8 cellular contexts compared by ENCODE assay signal in the genomic region with DNA sequence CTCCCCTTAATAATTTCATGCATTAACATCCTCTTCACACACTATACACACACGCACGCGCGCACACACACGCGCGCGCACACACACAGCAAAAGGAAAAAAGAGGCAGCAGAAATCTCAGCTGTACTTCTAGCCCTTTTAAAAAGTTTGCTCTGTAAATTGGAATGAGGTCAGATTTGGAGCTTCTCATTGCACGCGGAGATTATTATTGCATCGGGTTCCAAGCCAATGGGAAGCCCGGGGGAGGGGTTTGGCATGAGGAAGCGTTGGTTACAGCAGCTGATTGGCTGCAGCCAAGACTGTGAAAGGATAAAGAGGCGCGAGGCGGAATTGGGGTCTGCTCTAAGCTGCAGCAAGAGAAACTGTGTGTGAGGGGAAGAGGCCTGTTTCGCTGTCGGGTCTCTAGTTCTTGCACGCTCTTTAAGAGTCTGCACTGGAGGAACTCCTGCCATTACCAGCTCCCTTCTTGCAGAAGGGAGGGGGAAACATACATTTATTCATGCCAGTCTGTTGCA. TPM values are rescaled to one million over a fixed set of nuclear protein-coding genes. Genes with fewer than 3 reads are reported as not detected.
DNase-seq lines count a peak whose midpoint lies in the region; ATAC-seq and TF ChIP-seq lines count a peak whose summit lies in the region.

A gene (plus strand): TSS at position 340 of the 515 bp plus-strand sequence. CDS start 784 bp downstream, outside the sequence.

- no peaks in the 10 kb centered on the region for H3K9me3 Mint-ChIP-seq in IgD-negative memory B cell
- H3K9me3 Mint-ChIP-seq in activated T-cell treated with anti-CD3 and anti-CD28 coated beads, Interleukin-2, amount 50 U/mL, for 24 hours = no peaks in the 10 kb centered on the region

- peaks cover 15% of the 10 kb centered on the region for H4K20me1 ChIP-seq in OCI-LY3 (ENCODE audit: insufficient read depth, low read length)

- H3K36me3 Mint-ChIP-seq in IgD-negative memory B cell = peaks cover 2% of the 10 kb centered on the region
- H3K36me3 Mint-ChIP-seq in activated T-cell treated with anti-CD3 and anti-CD28 coated beads, Interleukin-2, amount 50 U/mL, for 24 hours (ENCODE audit: low read depth) = no peaks in the 10 kb centered on the region

- H3K27me3 ChIP-seq in OCI-LY3 (ENCODE audit: low read depth, low read length) (no peaks in the 10 kb centered on the region), mucosa of stomach (ENCODE audit: control insufficient read depth, insufficient read depth, low read length) (no peaks in the 10 kb centered on the region)

- H3K27me3 Mint-ChIP-seq in IgD-negative memory B cell = peaks cover 16% of the 10 kb centered on the region
- H3K27me3 Mint-ChIP-seq in activated T-cell treated with anti-CD3 and anti-CD28 coated beads, Interleukin-2, amount 50 U/mL, for 24 hours = peaks cover 57% of the 10 kb centered on the region

- H3K4me1 Mint-ChIP-seq in IgD-negative memory B cell = peaks cover 9 to 14% (median 10%) of the 10 kb centered on the region in 3 donors
- peaks cover 25% of the 10 kb centered on the region for H3K4me1 Mint-ChIP-seq in activated T-cell treated with anti-CD3 and anti-CD28 coated beads, Interleukin-2, amount 50 U/mL, for 24 hours (ENCODE audit: low read depth)

- H3K27ac Mint-ChIP-seq in IgD-negative memory B cell = peak within 1 kb of the TSS; percentile 50 to 76 (median 75)
- H3K27ac Mint-ChIP-seq in activated T-cell treated with anti-CD3 and anti-CD28 coated beads, Interleukin-2, amount 50 U/mL, for 24 hours = peak within 1 kb of the TSS; percentile 83

- H3K9me3 ChIP-seq in OCI-LY3 (ENCODE audit: insufficient read depth, low read length) = no peaks in the 10 kb centered on the region
- H3K9me3 ChIP-seq in mucosa of stomach (ENCODE audit: control insufficient read depth, low read length) = no peaks in the 10 kb centered on the region

- H3K4me1 ChIP-seq in OCI-LY3 (ENCODE audit: low read length) (peaks cover 24% of the 10 kb centered on the region), mucosa of stomach (ENCODE audit: control insufficient read depth, insufficient read depth, low read length) (peaks cover 13% of the 10 kb centered on the region)

- peak; percentile 63 for ATAC-seq in GM21737 (IDR thresholded peaks at IDR 0.05; ENCODE audit: unreplicated experiment)

- peak within 1 kb of the TSS in 2 of 4 donors; percentile 91 to 98 for H3K4me3 Mint-ChIP-seq in IgD-negative memory B cell
- peak within 1 kb of the TSS; percentile 80 for H3K4me3 Mint-ChIP-seq in activated T-cell treated with anti-CD3 and anti-CD28 coated beads, Interleukin-2, amount 50 U/mL, for 24 hours

- H3K27ac ChIP-seq in OCI-LY3 (ENCODE audit: low read length) = peak within 1 kb of the TSS; percentile 88
- peak within 1 kb of the TSS; percentile 74 for H3K27ac ChIP-seq in substantia nigra (ENCODE audit: low read depth, low read length, poor library complexity, severe bottlenecking)

- H3K36me3 ChIP-seq in OCI-LY3 (replicated peaks; ENCODE audit: low read depth, low read length) (peaks cover 27% of the 10 kb centered on the region), mucosa of stomach (ENCODE audit: control insufficient read depth, insufficient read depth, low read length) (no peaks in the 10 kb centered on the region)

- H3K9ac ChIP-seq in OCI-LY3 (ENCODE audit: low read length) (peak within 1 kb of the TSS; percentile 96), mucosa of stomach (ENCODE audit: low read length) (peak within 1 kb of the TSS; percentile 91)

- peak; percentile 97 for DNase-seq in EL
- peak; percentile 68 for DNase-seq in activated T-cell treated with anti-CD3 and anti-CD28 coated beads, Interleukin-2, amount 50 U/mL, for 24 hours
- peak; percentile 94 for DNase-seq in fibroblast of gingiva (ENCODE audit: low read depth)
- peak; percentile 6 to 98 (median 79) for DNase-seq in substantia nigra (lab: John Stamatoyannopoulos, UW)

- peaks cover 49% of the 10 kb centered on the region for H3K79me2 ChIP-seq in OCI-LY3 (ENCODE audit: low read length)

- H2AFZ ChIP-seq in OCI-LY3 (ENCODE audit: low read depth, low read length) = no peak within 1 kb of the TSS

- peak within 1 kb of the TSS; percentile 89 for H3K4me2 ChIP-seq in OCI-LY3 (ENCODE audit: low read length)

- no peak for TF ChIP-seq CTCF in OCI-LY3 (IDR thresholded peaks at IDR 0.05; ENCODE audit: low read depth, low read length)

- peak within 1 kb of the TSS; percentile 96 for H3K4me3 ChIP-seq in OCI-LY3 (ENCODE audit: low read length)
- peak within 1 kb of the TSS; percentile 77 for H3K4me3 ChIP-seq in mucosa of stomach (ENCODE audit: low read length)

RNA-seq across cellular contexts. Expression of the gene that starts here (rescaled TPM):
- 1.2 TPM for polyA plus RNA-seq in IgD-negative memory B cell

Comparison
In these comparisons a context has a peak if more than half of its experiments do, and no peak if none do; other contexts are left out.
1. Peak in every context shown above with its lines: DNase-seq, ATAC-seq, H3K4me3 ChIP-seq and H3K27ac ChIP-seq.